Comparison of ENCODE assay signal across 10 cellular contexts in genomic region chr14:50225067-50225973, GRCh38.
DNase-seq lines count a peak whose midpoint lies in the region.
"Had no signal": no experiment of that assay in that cellular context is flagged by ENCODE, and none has a peak within 500 bp of the region (broad histone marks: within the 10 kb centered on the region; RNA-seq: fewer than 3 reads in every experiment).

No MANE protein-coding gene starts in this region.

- H3K4me3 ChIP-seq in ACC112 (ENCODE audit: low read depth, low read length) (peak overlapping the region; percentile 44; the same call in 1 of the 2 replicates), HUES6 (ENCODE audit: low read depth, low read length) (no peak overlapping the region), duodenal mucosa (ENCODE audit: low read depth in 1 of 2, low read length in 2 of 2) (peak overlapping the region; percentile 0 to 30), muscle layer of duodenum (ENCODE audit: low read depth in 1 of 2, low read length in 2 of 2) (no peak overlapping the region)

- H3K9ac ChIP-seq in HUES6 (ENCODE audit: low read length) = no peak overlapping the region
- H3K9ac ChIP-seq in duodenal mucosa (ENCODE audit: low read depth in 1 of 2, low read length in 2 of 2) = no peak overlapping the region

- peaks cover 86% of the 10 kb centered on the region for H3K79me2 ChIP-seq in ACC112 (ENCODE audit: control insufficient read depth, insufficient read depth, low read length, unreplicated experiment)

- DNase-seq in CD1c-positive myeloid dendritic cell (ENCODE audit: extremely low spot score) (no peak), COLO668 (lab: John Stamatoyannopoulos, UW; ENCODE audit: unreplicated experiment) (no peak), Ammon's horn (ENCODE audit: low spot score) (no peak), NCI-H1092 treated with DMSO at 0.1 percent for 48 hours (lab: John Stamatoyannopoulos, UW) (no peak)
- DNase-seq: DND-41, T1000 had no signal

- no peaks in the 10 kb centered on the region for H3K9me3 ChIP-seq in HUES6 (ENCODE audit: control insufficient read depth, insufficient read depth, low read depth, low read length)
- H3K9me3 ChIP-seq in duodenal mucosa (ENCODE audit: control insufficient read depth in 1 of 2, low read length in 2 of 2) = no peaks in the 10 kb centered on the region
- H3K9me3 ChIP-seq in muscle layer of duodenum (ENCODE audit: control insufficient read depth in 1 of 2, low read length in 2 of 2) = no peaks in the 10 kb centered on the region

- no peak overlapping the region for H2AFZ ChIP-seq in ACC112 (ENCODE audit: low read length, unreplicated experiment)

- no peaks in the 10 kb centered on the region for H3K27me3 ChIP-seq in ACC112 (ENCODE audit: insufficient read depth, low read length)
- no peaks in the 10 kb centered on the region for H3K27me3 ChIP-seq in HUES6 (ENCODE audit: control insufficient read depth, insufficient read depth, low read length)
- no peaks in the 10 kb centered on the region for H3K27me3 ChIP-seq in duodenal mucosa (ENCODE audit: control insufficient read depth in 1 of 2, insufficient read depth in 2 of 2, low read length in 2 of 2)
- H3K27me3 ChIP-seq in muscle layer of duodenum (ENCODE audit: low read depth, low read length) = no peaks in the 10 kb centered on the region

- H3K4me1 ChIP-seq in ACC112 (ENCODE audit: control insufficient read depth, insufficient read depth, low read length, unreplicated experiment) (peaks cover 38% of the 10 kb centered on the region), HUES6 (ENCODE audit: control insufficient read depth, insufficient read depth, low read length) (peaks cover 17% of the 10 kb centered on the region), duodenal mucosa (ENCODE audit: control insufficient read depth in 1 of 2, insufficient read depth in 2 of 2, low read length in 2 of 2) (peaks cover 23 to 34% of the 10 kb centered on the region in 2 donors), muscle layer of duodenum (ENCODE audit: control insufficient read depth in 1 of 2, insufficient read depth in 2 of 2, low read length in 2 of 2) (peaks cover 0 to 57% of the 10 kb centered on the region in 2 donors)

- H3K27ac ChIP-seq in ACC112 (ENCODE audit: low read depth, low read length) (peak overlapping the region; percentile 61), HUES6 (ENCODE audit: low read depth, low read length) (peak overlapping the region; percentile 3; the same call in 1 of the 2 replicates), duodenal mucosa (ENCODE audit: low read depth, low read length) (peak overlapping the region; percentile 24), muscle layer of duodenum (ENCODE audit: low read length) (peak overlapping the region; percentile 69)

- H3K36me3 ChIP-seq in ACC112 (ENCODE audit: insufficient read depth, low read length) = peaks cover 7% of the 10 kb centered on the region; the same call in 1 of the 2 replicates
- H3K36me3 ChIP-seq in HUES6 (ENCODE audit: control insufficient read depth, insufficient read depth, low read length) = 0 out of 2 replicates have a peak, but pooled peaks cover 9% of the 10 kb centered on the region
- no peaks in the 10 kb centered on the region for H3K36me3 ChIP-seq in duodenal mucosa (ENCODE audit: control insufficient read depth in 1 of 2, insufficient read depth in 2 of 2, low read length in 2 of 2)
- no peaks in the 10 kb centered on the region for H3K36me3 ChIP-seq in muscle layer of duodenum (ENCODE audit: control insufficient read depth in 1 of 2, insufficient read depth in 2 of 2, low read length in 2 of 2)

Comparison
In these comparisons a context has a peak if more than half of its experiments do, and no peak if none do; other contexts are left out.
1. H3K27ac ChIP-seq: peak in every context shown above with its lines; median percentile 69 in muscle layer of duodenum; 61 in ACC112; 24 in duodenal mucosa; 3 in HUES6.
2. H3K4me3 ChIP-seq: peak in ACC112 (single experiment) and duodenal mucosa (2 of 2); none in HUES6 (single experiment) and muscle layer of duodenum (0 of 2).